Comparison of ENCODE assay signal across 1 cellular context in genomic region chr22:46269564-46269963, GRCh38.
TF ChIP-seq lines count a peak whose summit lies in the region.

No MANE protein-coding gene starts in this region.

TF ChIP-seq in IMR-90, 13 proteins besides CTCF, POLR2A, EP300 and RAD21:
- TF ChIP-seq NFE2L2 (IDR thresholded peaks at IDR 0.05; ENCODE audit: low read depth, low read length) (no peak), MAFK (IDR thresholded peaks at IDR 0.05; ENCODE audit: low read depth, low read length) (no peak), CEBPB (IDR thresholded peaks at IDR 0.05; ENCODE audit: low read depth, low read length) (no peak), SMC3 (IDR thresholded peaks at IDR 0.05; ENCODE audit: low read depth, low read length) (no peak), MXI1 (IDR thresholded peaks at IDR 0.05; ENCODE audit: borderline replicate concordance, low read depth, low read length) (no peak), FOS (IDR thresholded peaks at IDR 0.05; ENCODE audit: low read depth, low read length) (no peak), CHD1 (IDR thresholded peaks at IDR 0.05; ENCODE audit: low read depth, low read length) (no peak), MAZ (IDR thresholded peaks at IDR 0.05; ENCODE audit: borderline replicate concordance, low read depth, low read length) (no peak), BHLHE40 (IDR thresholded peaks at IDR 0.05; ENCODE audit: low read depth, low read length) (no peak), RFX5 (IDR thresholded peaks at IDR 0.05; ENCODE audit: low read depth, low read length) (no peak), RCOR1 (IDR thresholded peaks at IDR 0.05; ENCODE audit: insufficient replicate concordance, low read length) (no peak)
- TF ChIP-seq, protein P1, sequence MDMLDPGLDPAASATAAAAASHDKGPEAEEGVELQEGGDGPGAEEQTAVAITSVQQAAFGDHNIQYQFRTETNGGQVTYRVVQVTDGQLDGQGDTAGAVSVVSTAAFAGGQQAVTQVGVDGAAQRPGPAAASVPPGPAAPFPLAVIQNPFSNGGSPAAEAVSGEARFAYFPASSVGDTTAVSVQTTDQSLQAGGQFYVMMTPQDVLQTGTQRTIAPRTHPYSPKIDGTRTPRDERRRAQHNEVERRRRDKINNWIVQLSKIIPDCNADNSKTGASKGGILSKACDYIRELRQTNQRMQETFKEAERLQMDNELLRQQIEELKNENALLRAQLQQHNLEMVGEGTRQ (IDR thresholded peaks at IDR 0.05; ENCODE audit: low read depth, low read length), result no peak
- TF ChIP-seq, protein P2, sequence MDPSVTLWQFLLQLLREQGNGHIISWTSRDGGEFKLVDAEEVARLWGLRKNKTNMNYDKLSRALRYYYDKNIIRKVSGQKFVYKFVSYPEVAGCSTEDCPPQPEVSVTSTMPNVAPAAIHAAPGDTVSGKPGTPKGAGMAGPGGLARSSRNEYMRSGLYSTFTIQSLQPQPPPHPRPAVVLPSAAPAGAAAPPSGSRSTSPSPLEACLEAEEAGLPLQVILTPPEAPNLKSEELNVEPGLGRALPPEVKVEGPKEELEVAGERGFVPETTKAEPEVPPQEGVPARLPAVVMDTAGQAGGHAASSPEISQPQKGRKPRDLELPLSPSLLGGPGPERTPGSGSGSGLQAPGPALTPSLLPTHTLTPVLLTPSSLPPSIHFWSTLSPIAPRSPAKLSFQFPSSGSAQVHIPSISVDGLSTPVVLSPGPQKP (IDR thresholded peaks at IDR 0.05; ENCODE audit: borderline replicate concordance, low read depth, low read length), result no peak
